ENCODE assay signal across 24 cellular contexts in genomic region chr11:18907391-18907790, GRCh38. TPM values are rescaled to one million over a fixed set of nuclear protein-coding genes. Genes with fewer than 3 reads are reported as not detected.
"Had no signal": no experiment of that assay in that cellular context is flagged by ENCODE, and none has a peak within 500 bp of the region (broad histone marks: within the 10 kb centered on the region; RNA-seq: fewer than 3 reads in every experiment).

No MANE protein-coding gene starts in this region.

- H3K36me3 ChIP-seq: brain microvascular endothelial cell, heart right ventricle, left lung, thoracic aorta, vagina had no signal

- H3K9me3 ChIP-seq: heart right ventricle, left lung, thoracic aorta, vagina had no signal

- DNase-seq: activated CD4-positive, alpha-beta T cell treated with anti-CD3 and anti-CD28 coated beads for 1 hour; activated CD4-positive, alpha-beta T cell treated with anti-CD3 and anti-CD28 coated beads, Interleukin-2, amount 50 U/mL, for 1 hour; activated CD8-positive, alpha-beta T cell treated with anti-CD3 and anti-CD28 coated beads, Interleukin-2, amount 10 ng/mL, durations not matched to agents 7 days and 5 days; activated gamma-delta T cell; activated naive CD4-positive, alpha-beta T cell treated with anti-CD3 and anti-CD28 coated beads, Interleukin-2, amount 50 U/mL, for 16 hours; activated naive CD8-positive, alpha-beta T cell treated with anti-CD3 and anti-CD28 coated beads, Interleukin-2, amount 50 U/mL, for 24 hours; brain microvascular endothelial cell; effector memory CD8-positive, alpha-beta T cell; foreskin fibroblast; heart right ventricle; kidney; left lung; natural killer cell; right cardiac atrium; stimulated activated CD4-positive, alpha-beta T cell treated with anti-CD3 and anti-CD28 coated beads, Interleukin-4, amount 100 ng/mL, for 24 hours; stimulated activated naive CD4-positive, alpha-beta T cell treated with Interleukin-2 at 50 U/mL for 16 hours had no signal

- H3K27me3 ChIP-seq: brain microvascular endothelial cell, left lung, vagina had no signal

- ATAC-seq: activated CD8-positive, alpha-beta T cell treated with anti-CD3 and anti-CD28 coated beads, Interleukin-2, amount 10 ng/mL, durations not matched to agents 7 days and 5 days; activated naive CD8-positive, alpha-beta T cell treated with anti-CD3 and anti-CD28 coated beads, Interleukin-2, amount 50 U/mL, for 24 hours; effector memory CD8-positive, alpha-beta T cell; heart right ventricle; left lung; natural killer cell; right cardiac atrium had no signal

- H3K4me3 ChIP-seq: dorsolateral prefrontal cortex, heart right ventricle, left lung, thoracic aorta, vagina had no signal

- H3K27ac ChIP-seq: brain microvascular endothelial cell, dorsolateral prefrontal cortex, heart right ventricle, left lung, thoracic aorta, vagina had no signal

- H3K4me1 ChIP-seq: heart right ventricle, left lung, vagina had no signal

RNA-seq across cellular contexts. Expression of gene MRGPRX1, which starts 31.8 kb away (rescaled TPM):
- total RNA-seq: activated CD8-positive, alpha-beta T cell treated with anti-CD3 and anti-CD28 coated beads, Interleukin-2, amount 10 ng/mL, durations not matched to agents 7 days and 5 days; activated T-helper 1 cell treated with anti-CD3 and anti-CD28 coated beads, Interleukin-12 subunit alpha, Interleukin-12 subunit beta, Interleukin-2, Interleukin-4 antibody, amounts not matched to agents 30 ng/mL and 10 ng/mL and 1 ng/mL, durations not matched to agents 14 hours and 24 hours and 36 hours; dorsolateral prefrontal cortex; heart right ventricle; kidney; left lung; lung microvascular endothelial cell; mesothelial cell of epicardium; natural killer cell; osteocyte; progenitor cell of endocrine pancreas; right cardiac atrium; thoracic aorta; vagina had no signal
- polyA plus RNA-seq: heart right ventricle, right cardiac atrium had no signal
